18 cellular contexts compared by ENCODE assay signal in genomic region chr9:120257483-120257882, GRCh38.
DNase-seq lines count a peak whose midpoint lies in the region; ATAC-seq and FAIRE-seq lines count a peak whose summit lies in the region.
"Had no signal": no experiment of that assay in that cellular context is flagged by ENCODE, and none has a peak within 500 bp of the region (broad histone marks: within the 10 kb centered on the region; RNA-seq: fewer than 3 reads in every experiment).

No MANE protein-coding gene starts in this region.

- ATAC-seq in GM18519 (IDR thresholded peaks at IDR 0.05; ENCODE audit: low FRiP score, unreplicated experiment), result no peak
- ATAC-seq: mucosa of descending colon, SK-N-SH treated with all-trans-retinoic acid at 6 μM for 48 hours had no signal

- FAIRE-seq in RCC 7860 (lab: Jason Lieb, UNC), result no peak
- FAIRE-seq: bronchial epithelial cell had no signal

- DNase-seq in GOT3 (lab: John Stamatoyannopoulos, UW) (peak; percentile 1), NCI-H1092 treated with DMSO at 0.1 percent for 48 hours (lab: John Stamatoyannopoulos, UW) (peak; percentile 25), RCC 7860 (ENCODE audit: low spot score) (peak; percentile 12), myocyte (ENCODE audit: low read depth) (peak; percentile 25), GM03348 (ENCODE audit: low spot score) (no peak), OCI-M2 (lab: John Stamatoyannopoulos, UW; ENCODE audit: unreplicated experiment) (no peak)
- DNase-seq: activated CD4-positive, alpha-beta memory T cell treated with anti-CD3 and anti-CD28 coated beads, Interleukin-2, amount 10 ng/mL, durations not matched to agents 7 days and 5 days; activated CD4-positive, CD25-positive, alpha-beta regulatory T cell; activated gamma-delta T cell treated with Interleukin-2 at 50 U/mL for 16 hours; DND-41; KBM-7; mucosa of descending colon; NCI-H1048; NCI-H345; stimulated activated CD4-positive, alpha-beta T cell treated with anti-CD3 and anti-CD28 coated beads, Interleukin-4, amount 100 ng/mL, for 24 hours had no signal

Comparison
In these comparisons a context has a peak if more than half of its experiments do, and no peak if none do; other contexts are left out.
1. DNase-seq: peak in GOT3 (single experiment), NCI-H1092 treated with DMSO at 0.1 percent for 48 hours (single experiment), RCC 7860 (single experiment) and myocyte (single experiment); none in GM03348 (single experiment) and OCI-M2 (single experiment).